Comparison of ENCODE assay signal across 19 cellular contexts in genomic region chrX:18966624-18967023, GRCh38.
"Had no signal": no experiment of that assay in that cellular context is flagged by ENCODE, and none has a peak within 500 bp of the region (broad histone marks: within the 10 kb centered on the region; RNA-seq: fewer than 3 reads in every experiment).

No MANE protein-coding gene starts in this region.

- DNase-seq: central memory CD4-positive, alpha-beta T cell; effector CD4-positive, alpha-beta T cell; endodermal cell; erythroblast; foreskin keratinocyte; head of caudate nucleus; islet precursor cell; natural killer cell; posterior cingulate gyrus; spleen; stimulated activated CD4-positive, alpha-beta T cell treated with anti-CD3 and anti-CD28 coated beads, Interleukin-15, amount 100 ng/mL, for 24 hours; stimulated activated CD4-positive, alpha-beta T cell treated with anti-CD3 and anti-CD28 coated beads, Interleukin-1b, Interleukin-23, amount 100 ng/mL, for 48 hours; stimulated activated CD4-positive, alpha-beta T cell treated with anti-CD3 and anti-CD28 coated beads, Interleukin-4, amount 100 ng/mL, for 24 hours; testis had no signal

- ATAC-seq: foreskin keratinocyte; natural killer cell; stimulated activated memory B cell treated with anti-CD40 and anti-IgM and Interleukin-4, amounts not matched to agents 10 μg/mL and 1 μg/mL and 100 μg/mL, for 72 hours had no signal

- H3K9me3 Mint-ChIP-seq: natural killer cell; stimulated activated naive CD8-positive, alpha-beta T cell treated with anti-CD3 and anti-CD28 coated beads, Interleukin-15, Interleukin-2, amounts not matched to agents 100 ng/mL and 50 ng/mL, for 24 hours had no signal

- H3K4me3 Mint-ChIP-seq: endodermal cell; natural killer cell; neural crest cell; stimulated activated memory B cell treated with anti-CD40 and anti-IgM and Interleukin-4, amounts not matched to agents 10 μg/mL and 1 μg/mL and 100 μg/mL, for 72 hours; stimulated activated naive CD8-positive, alpha-beta T cell treated with anti-CD3 and anti-CD28 coated beads, Interleukin-15, Interleukin-2, amounts not matched to agents 100 ng/mL and 50 ng/mL, for 24 hours had no signal

- H3K4me1 ChIP-seq: spleen, testis, tibial nerve had no signal

- H3K36me3 Mint-ChIP-seq: natural killer cell; stimulated activated memory B cell treated with anti-CD40 and anti-IgM and Interleukin-4, amounts not matched to agents 10 μg/mL and 1 μg/mL and 100 μg/mL, for 72 hours had no signal

- H3K27me3 ChIP-seq: foreskin keratinocyte, spleen, testis, tibial nerve had no signal

- H3K27ac ChIP-seq: coronary artery, foreskin keratinocyte, spleen, testis, tibial nerve had no signal

- H3K4me3 ChIP-seq: coronary artery, spleen, testis, tibial nerve had no signal

- H3K9me3 ChIP-seq: testis, tibial nerve had no signal

- H3K36me3 ChIP-seq: spleen, tibial nerve had no signal

- H3K27me3 Mint-ChIP-seq: stimulated activated memory B cell treated with anti-CD40 and anti-IgM and Interleukin-4, amounts not matched to agents 10 μg/mL and 1 μg/mL and 100 μg/mL, for 72 hours; stimulated activated naive CD8-positive, alpha-beta T cell treated with anti-CD3 and anti-CD28 coated beads, Interleukin-15, Interleukin-2, amounts not matched to agents 100 ng/mL and 50 ng/mL, for 24 hours had no signal

- H3K27ac Mint-ChIP-seq: endodermal cell; natural killer cell; stimulated activated memory B cell treated with anti-CD40 and anti-IgM and Interleukin-4, amounts not matched to agents 10 μg/mL and 1 μg/mL and 100 μg/mL, for 72 hours; stimulated activated naive CD8-positive, alpha-beta T cell treated with anti-CD3 and anti-CD28 coated beads, Interleukin-15, Interleukin-2, amounts not matched to agents 100 ng/mL and 50 ng/mL, for 24 hours had no signal
